In the genomic region with DNA sequence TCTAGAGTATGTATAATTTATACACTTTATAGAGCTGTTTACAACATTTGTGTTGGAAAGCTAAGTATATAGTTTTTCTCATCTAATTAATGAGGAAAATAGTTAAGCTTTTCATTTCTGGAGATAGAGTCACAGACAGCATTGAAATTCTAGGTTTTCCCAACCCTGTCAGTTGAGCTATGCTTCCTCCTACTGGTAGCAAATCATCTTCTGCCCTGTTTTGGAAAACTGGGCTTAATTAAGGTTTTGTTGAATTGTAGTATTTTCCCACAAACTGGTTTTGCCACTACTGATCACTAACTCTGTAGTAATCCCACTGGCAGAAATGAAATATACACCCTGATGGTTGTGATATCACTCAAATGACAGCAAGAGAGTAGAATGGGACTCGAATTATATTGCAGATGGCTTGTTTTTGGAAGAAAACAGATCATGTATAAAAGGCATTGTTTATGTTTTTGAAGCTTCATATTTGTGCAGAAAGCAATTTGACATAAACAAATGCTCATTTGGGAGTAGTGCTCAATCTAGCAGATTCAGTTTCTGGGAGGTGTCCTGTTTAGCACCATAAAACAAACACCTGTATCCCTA, we compare ENCODE assay signal across 10 cellular contexts. TPM values are rescaled to one million over a fixed set of nuclear protein-coding genes. Genes with fewer than 3 reads are reported as not detected.
A peak's percentile ranks its signal among the peaks of the same experiment; 100 is the strongest.
DNase-seq lines count a peak whose midpoint lies in the region; ATAC-seq and TF ChIP-seq lines count a peak whose summit lies in the region.
"Had no signal": no experiment of that assay in that cellular context is flagged by ENCODE, and none has a peak within 500 bp of the region (broad histone marks: within the 10 kb centered on the region; RNA-seq: fewer than 3 reads in every experiment).

No MANE protein-coding gene starts in this region.

- peaks cover 86% of the 10 kb centered on the region for H3K36me3 ChIP-seq in upper lobe of right lung
- H3K36me3 ChIP-seq: SJCRH30 had no signal

- peak; percentile 41 for TF ChIP-seq CTCF in upper lobe of right lung (IDR thresholded peaks at IDR 0.05)

- no peaks in the 10 kb centered on the region for H3K4me1 ChIP-seq in upper lobe of right lung
- H3K4me1 ChIP-seq: SJCRH30 had no signal

- no peak overlapping the region for H3K27ac ChIP-seq in upper lobe of right lung
- H3K27ac ChIP-seq: SJCRH30 had no signal

- intact Hi-C loops in Right ventricle myocardium superior (cut with DNase I): loop anchor here (5.0 kb wide), 1 partner anchor 163 kb away; no protein-coding TSS in a partner anchor
- intact Hi-C loops in cardiac septum (cut with DNase I): loop anchor here (5.0 kb wide), 2 partner anchors 163 to 338 kb away; no protein-coding TSS in a partner anchor
- intact Hi-C loops in upper lobe of right lung (cut with DNase I): loop anchor here (10.0 kb wide), 1 partner anchor 155 kb away; no protein-coding TSS in a partner anchor

- DNase-seq in Right ventricle myocardium superior (no peak), cardiac septum (ENCODE audit: low spot score) (no peak), amniotic epithelial cell (ENCODE audit: low read depth) (peak; percentile 35), inferior parietal cortex (ENCODE audit: extremely low spot score) (peak; percentile 61), upper lobe of right lung (no peak), NOMO-1 treated with DMSO at 0.1 percent for 48 hours (lab: John Stamatoyannopoulos, UW; ENCODE audit: unreplicated experiment) (no peak), NCI-H2171 treated with DMSO at 0.1 percent for 48 hours (lab: John Stamatoyannopoulos, UW) (no peak)
- DNase-seq: DMS79 treated with DMSO at 0.1 percent for 48 hours had no signal

- H3K4me3 ChIP-seq in upper lobe of right lung: no peak overlapping the region
- H3K4me3 ChIP-seq: SJCRH30 had no signal

- H3K9me3 ChIP-seq in upper lobe of right lung: no peaks in the 10 kb centered on the region
- H3K9me3 ChIP-seq: SJCRH30 had no signal

- peak; percentile 35 for ATAC-seq in Right ventricle myocardium superior (ENCODE audit: poor library complexity)
- no peak for ATAC-seq in upper lobe of right lung
- ATAC-seq in HG02884 (IDR thresholded peaks at IDR 0.05; ENCODE audit: unreplicated experiment): no peak

- no peaks in the 10 kb centered on the region for H3K27me3 ChIP-seq in upper lobe of right lung
- H3K27me3 ChIP-seq: SJCRH30 had no signal

RNA-seq across cellular contexts. Expression of a gene that starts 46.6 kb away (rescaled TPM):
- total RNA-seq in Right ventricle myocardium superior (0.65 TPM), cardiac septum (0.48 TPM), upper lobe of right lung (3.0 TPM)
- total RNA-seq: SJCRH30 had no signal

Comparison
In these comparisons a context has a peak if more than half of its experiments do, and no peak if none do; other contexts are left out.
1. DNase-seq: peak in amniotic epithelial cell (single experiment) and inferior parietal cortex (single experiment); none in Right ventricle myocardium superior (single experiment), cardiac septum (single experiment), upper lobe of right lung (single experiment), NOMO-1 treated with DMSO at 0.1 percent for 48 hours (single experiment) and NCI-H2171 treated with DMSO at 0.1 percent for 48 hours (single experiment).